23 cellular contexts compared by ENCODE assay signal in the genomic region with DNA sequence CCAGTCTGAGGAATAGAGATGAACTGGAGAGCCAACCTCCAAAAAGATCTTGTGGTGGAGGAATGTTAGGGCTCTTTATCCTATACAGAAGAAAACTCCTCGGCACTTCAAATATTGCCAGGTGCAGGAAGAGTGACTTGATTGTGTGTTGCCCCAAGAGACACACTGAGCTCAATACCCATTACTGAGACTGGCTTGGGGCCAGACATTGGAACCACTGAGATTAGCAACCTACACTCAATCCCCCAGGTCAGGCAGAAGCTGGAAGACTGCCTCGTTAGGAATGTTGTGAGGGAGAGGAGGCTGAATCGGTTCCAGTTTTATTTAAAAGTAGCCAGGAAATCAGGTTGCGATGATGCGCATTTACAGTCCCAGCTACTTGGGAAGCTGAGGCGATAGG. TPM values are rescaled to one million over a fixed set of nuclear protein-coding genes. Genes with fewer than 3 reads are reported as not detected.
DNase-seq lines count a peak whose midpoint lies in the region; ATAC-seq and TF ChIP-seq lines count a peak whose summit lies in the region.
"Had no signal": no experiment of that assay in that cellular context is flagged by ENCODE, and none has a peak within 500 bp of the region (broad histone marks: within the 10 kb centered on the region; RNA-seq: fewer than 3 reads in every experiment).

No MANE protein-coding gene starts in this region.

- H3K27ac ChIP-seq in VCaP = peak overlapping the region; percentile 61
- no peak overlapping the region for H3K27ac ChIP-seq in osteoblast (ENCODE audit: low read depth, low read length)
- H3K27ac ChIP-seq: esophagus muscularis mucosa, gastroesophageal sphincter, ovary, thoracic aorta had no signal

- no peak for DNase-seq in stimulated activated naive CD8-positive, alpha-beta T cell treated with anti-CD3 and anti-CD28 coated beads, Interleukin-15, amount 100 ng/mL, for 72 hours
- DNase-seq in mucosa of gallbladder (ENCODE audit: low spot score) (peak; percentile 42), SK-N-DZ (ENCODE audit: low spot score) (no peak), osteoblast (ENCODE audit: insufficient read length, low spot score, missing footprints) (no peak), ecto neural progenitor cell (ENCODE audit: low spot score) (no peak)
- DNase-seq: activated CD4-positive, CD25-positive, alpha-beta regulatory T cell treated with anti-CD3 and anti-CD28 coated beads, Interleukin-2, amount 50 U/mL, for 72 hours; caudate nucleus; COR-L47; effector CD4-positive, alpha-beta T cell; EL; kidney glomerular epithelial cell; naive B cell; NCI-H1930; NCI-H524; ovary; T1000 had no signal

- H3K4me3 Mint-ChIP-seq in stimulated activated naive CD8-positive, alpha-beta T cell treated with anti-CD3 and anti-CD28 coated beads, Interleukin-15, Interleukin-2, amounts not matched to agents 100 ng/mL and 50 ng/mL, for 24 hours = no peak overlapping the region
- H3K4me3 Mint-ChIP-seq in stimulated activated naive CD8-positive, alpha-beta T cell treated with anti-CD3 and anti-CD28 coated beads, Interleukin-15, amount 100 ng/mL, for 72 hours = no peak overlapping the region
- H3K4me3 Mint-ChIP-seq: activated T-helper 1 cell treated with anti-CD3 and anti-CD28 coated beads, Interleukin-12 subunit alpha, Interleukin-12 subunit beta, Interleukin-2, Interleukin-4 antibody, amounts not matched to agents 30 ng/mL and 10 ng/mL and 1 ng/mL, durations not matched to agents 14 hours and 24 hours and 36 hours; stimulated activated effector memory CD8-positive, alpha-beta T cell treated with anti-CD3 and anti-CD28 coated beads, Interleukin-12 subunit alpha, Interleukin-12 subunit beta, amount 100 ng/mL, for 72 hours had no signal

- no peaks in the 10 kb centered on the region for H3K27me3 Mint-ChIP-seq in stimulated activated naive CD8-positive, alpha-beta T cell treated with anti-CD3 and anti-CD28 coated beads, Interleukin-15, Interleukin-2, amounts not matched to agents 100 ng/mL and 50 ng/mL, for 24 hours
- H3K27me3 Mint-ChIP-seq in stimulated activated naive CD8-positive, alpha-beta T cell treated with anti-CD3 and anti-CD28 coated beads, Interleukin-15, amount 100 ng/mL, for 72 hours = no peaks in the 10 kb centered on the region
- H3K27me3 Mint-ChIP-seq: naive B cell had no signal

- peaks cover 39% of the 10 kb centered on the region for H3K36me3 ChIP-seq in osteoblast (ENCODE audit: insufficient read depth, low read length)
- H3K36me3 ChIP-seq: ovary had no signal

- peak overlapping the region; percentile 52 for H3K27ac Mint-ChIP-seq in stimulated activated naive CD8-positive, alpha-beta T cell treated with anti-CD3 and anti-CD28 coated beads, Interleukin-15, Interleukin-2, amounts not matched to agents 100 ng/mL and 50 ng/mL, for 24 hours
- peak overlapping the region in 1 of 2 donors; percentile 24 for H3K27ac Mint-ChIP-seq in stimulated activated naive CD8-positive, alpha-beta T cell treated with anti-CD3 and anti-CD28 coated beads, Interleukin-15, amount 100 ng/mL, for 72 hours
- H3K27ac Mint-ChIP-seq: activated T-helper 1 cell treated with anti-CD3 and anti-CD28 coated beads, Interleukin-12 subunit alpha, Interleukin-12 subunit beta, Interleukin-2, Interleukin-4 antibody, amounts not matched to agents 30 ng/mL and 10 ng/mL and 1 ng/mL, durations not matched to agents 14 hours and 24 hours and 36 hours had no signal

- no peaks in the 10 kb centered on the region for H3K27me3 ChIP-seq in osteoblast (ENCODE audit: insufficient read depth, low read length)
- H3K27me3 ChIP-seq: esophagus muscularis mucosa, gastroesophageal sphincter, ovary had no signal

- no peaks in the 10 kb centered on the region for H4K20me1 ChIP-seq in osteoblast (ENCODE audit: insufficient read depth, low read length)

- no peak for ATAC-seq in stimulated activated naive CD8-positive, alpha-beta T cell treated with anti-CD3 and anti-CD28 coated beads, Interleukin-15, amount 100 ng/mL, for 72 hours
- ATAC-seq: gastroesophageal sphincter; stimulated activated effector memory CD8-positive, alpha-beta T cell treated with anti-CD3 and anti-CD28 coated beads, Interleukin-12 subunit alpha, Interleukin-12 subunit beta, amount 100 ng/mL, for 72 hours had no signal

- no peak overlapping the region for H3K4me3 ChIP-seq in osteoblast (ENCODE audit: insufficient read depth, low read length)
- H3K4me3 ChIP-seq: esophagus muscularis mucosa, gastroesophageal sphincter, ovary, thoracic aorta had no signal

- H3K4me2 ChIP-seq in osteoblast (ENCODE audit: insufficient read depth, low read length) = no peak overlapping the region

- H3K4me1 Mint-ChIP-seq in stimulated activated naive CD8-positive, alpha-beta T cell treated with anti-CD3 and anti-CD28 coated beads, Interleukin-15, Interleukin-2, amounts not matched to agents 100 ng/mL and 50 ng/mL, for 24 hours (ENCODE audit: low read depth) = peaks cover 19% of the 10 kb centered on the region
- peaks cover 30% of the 10 kb centered on the region for H3K4me1 Mint-ChIP-seq in stimulated activated naive CD8-positive, alpha-beta T cell treated with anti-CD3 and anti-CD28 coated beads, Interleukin-15, amount 100 ng/mL, for 72 hours

- H3K4me1 ChIP-seq in osteoblast (ENCODE audit: insufficient read depth, low read length) = peaks cover 4% of the 10 kb centered on the region

- no peak overlapping the region for H2AFZ ChIP-seq in osteoblast (ENCODE audit: low read length)

- H3K79me2 ChIP-seq in osteoblast (ENCODE audit: insufficient read depth, low read length) = peaks cover 19% of the 10 kb centered on the region

- no peak for TF ChIP-seq CTCF in VCaP (conservative IDR thresholded peaks at IDR 0.05)
- TF ChIP-seq CTCF in osteoblast (IDR thresholded peaks at IDR 0.05; ENCODE audit: extremely low read depth, low read depth, low read length) = no peak

- H3K36me3 Mint-ChIP-seq in stimulated activated naive CD8-positive, alpha-beta T cell treated with anti-CD3 and anti-CD28 coated beads, Interleukin-15, Interleukin-2, amounts not matched to agents 100 ng/mL and 50 ng/mL, for 24 hours (ENCODE audit: low read depth) = peaks cover 76% of the 10 kb centered on the region

- no peaks in the 10 kb centered on the region for H3K9me3 Mint-ChIP-seq in stimulated activated naive CD8-positive, alpha-beta T cell treated with anti-CD3 and anti-CD28 coated beads, Interleukin-15, Interleukin-2, amounts not matched to agents 100 ng/mL and 50 ng/mL, for 24 hours
- no peaks in the 10 kb centered on the region for H3K9me3 Mint-ChIP-seq in stimulated activated naive CD8-positive, alpha-beta T cell treated with anti-CD3 and anti-CD28 coated beads, Interleukin-15, amount 100 ng/mL, for 72 hours
- H3K9me3 Mint-ChIP-seq: activated T-helper 1 cell treated with anti-CD3 and anti-CD28 coated beads, Interleukin-12 subunit alpha, Interleukin-12 subunit beta, Interleukin-2, Interleukin-4 antibody, amounts not matched to agents 30 ng/mL and 10 ng/mL and 1 ng/mL, durations not matched to agents 14 hours and 24 hours and 36 hours; naive B cell; stimulated activated effector memory CD8-positive, alpha-beta T cell treated with anti-CD3 and anti-CD28 coated beads, Interleukin-12 subunit alpha, Interleukin-12 subunit beta, amount 100 ng/mL, for 72 hours had no signal

- H3K9me3 ChIP-seq in osteoblast (ENCODE audit: low read depth, low read length) = no peaks in the 10 kb centered on the region
- H3K9me3 ChIP-seq: esophagus muscularis mucosa, gastroesophageal sphincter, ovary, thoracic aorta had no signal

RNA-seq across cellular contexts. Expression of gene SGSM3, which starts 2.4 kb away (rescaled TPM):
- total RNA-seq in mucosa of gallbladder = 213 TPM
- polyA plus RNA-seq in SK-N-DZ (2014; cell fraction: cytosol; rRNA removed) = 86.2 and 100 TPM in 2 replicates
- polyA plus RNA-seq in SK-N-DZ (2014; cell fraction: nucleus; rRNA removed) = 709 and 714 TPM in 2 replicates
- 31.2 and 35.5 TPM in 2 replicates for total RNA-seq in osteoblast

RNA-seq across cellular contexts. Expression of gene ADSL, which starts 21.7 kb away (rescaled TPM):
- 34.9 TPM for total RNA-seq in mucosa of gallbladder
- 288 and 300 TPM in 2 replicates for polyA plus RNA-seq in SK-N-DZ (2014; cell fraction: cytosol; rRNA removed)
- polyA plus RNA-seq in SK-N-DZ (2014; cell fraction: nucleus; rRNA removed) = 188 and 225 TPM in 2 replicates
- total RNA-seq in osteoblast = 120 and 155 TPM in 2 replicates
